Comparison of ENCODE assay signal across 23 cellular contexts in the genomic region with DNA sequence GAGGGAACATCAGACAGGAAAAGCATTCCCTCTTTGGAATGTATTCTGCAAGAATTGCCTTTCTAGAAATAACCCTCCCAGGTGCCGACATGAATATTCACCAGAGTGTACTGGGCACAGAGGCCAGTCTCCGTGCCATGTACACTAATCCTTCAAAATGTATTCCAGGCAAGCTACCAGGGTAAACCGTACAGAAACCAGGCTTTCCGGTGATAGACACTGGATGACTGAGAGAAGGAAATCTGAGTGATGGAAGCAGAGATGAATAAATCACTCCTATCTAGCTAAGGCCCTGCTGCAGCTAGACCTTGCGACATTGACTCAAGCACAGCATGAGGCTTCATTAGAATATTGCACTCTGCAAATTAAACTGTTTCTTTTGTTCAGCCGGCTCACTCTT.
DNase-seq lines count a peak whose midpoint lies in the region; ATAC-seq, FAIRE-seq and TF ChIP-seq lines count a peak whose summit lies in the region.
"Had no signal": no experiment of that assay in that cellular context is flagged by ENCODE, and none has a peak within 500 bp of the region (broad histone marks: within the 10 kb centered on the region; RNA-seq: fewer than 3 reads in every experiment).

No MANE protein-coding gene starts in this region.

- H2AFZ ChIP-seq in H1 (ENCODE audit: low read length) = no peak overlapping the region

- peaks cover 35% of the 10 kb centered on the region for H3K4me1 Mint-ChIP-seq in nephron progenitor cell

- in situ Hi-C loops in G401 (cut with HindIII; ENCODE audit: low sequenced_read_pairs) = no loop called here

- peak overlapping the region; percentile 80 for H3K27ac Mint-ChIP-seq in nephron progenitor cell
- H3K27ac Mint-ChIP-seq: activated T-cell treated with anti-CD3 and anti-CD28 coated beads, Interleukin-2, amount 50 U/mL, for 72 hours; stimulated activated naive CD8-positive, alpha-beta T cell treated with anti-CD3 and anti-CD28 coated beads, Interleukin-15, Interleukin-2, amounts not matched to agents 100 ng/mL and 50 ng/mL, for 24 hours had no signal

- no peak overlapping the region for H4K8ac ChIP-seq in H1 (ENCODE audit: extremely low read depth, insufficient read depth, low read length)

- no peak overlapping the region for H2BK120ac ChIP-seq in H1 (replicated peaks; ENCODE audit: low read depth, low read length)

- no peaks in the 10 kb centered on the region for H3K79me1 ChIP-seq in H1 (ENCODE audit: low read depth, low read length)

- H3K56ac ChIP-seq in H1 (replicated peaks; ENCODE audit: insufficient read length, low read depth, low read length) = no peak overlapping the region

- H3K4ac ChIP-seq in H1 (replicated peaks; ENCODE audit: insufficient read length, low read depth, low read length) = no peak overlapping the region

- H3K14ac ChIP-seq in H1 (ENCODE audit: insufficient read length) = no peak overlapping the region

- POLR2A ChIA-PET in H1 (lab: Charles Lee; ENCODE audit: partially characterized antibody) = interaction anchor here (0.9 to 1.5 kb wide), 2 partner anchors 8 to 12 kb away, joined by 3 read pairs; no protein-coding TSS in a partner anchor

- H3K23me2 ChIP-seq in H1 (ENCODE audit: low read depth, low read length) = no peaks in the 10 kb centered on the region

- H3K4me3 ChIP-seq in H1 (ENCODE audit: extremely low read depth in 1 of 4, insufficient read depth in 2 of 4, low read depth in 3 of 4, low read length in 4 of 4) = no peak overlapping the region
- H3K4me3 ChIP-seq in body of pancreas = no peak overlapping the region
- no peak overlapping the region for H3K4me3 ChIP-seq in tibial artery
- H3K4me3 ChIP-seq: mucosa of descending colon, prostate gland had no signal

- no peak overlapping the region for H2BK12ac ChIP-seq in H1 (ENCODE audit: low read depth, low read length)

- H3K27me3 ChIP-seq in H1 (replicated peaks in 1 of 4; ENCODE audit: control insufficient read depth in 3 of 4, extremely low read depth in 1 of 4, insufficient read depth in 3 of 4, low read length in 3 of 4) = no peaks in the 10 kb centered on the region; a peak in 1 of 7 replicates
- no peaks in the 10 kb centered on the region for H3K27me3 ChIP-seq in body of pancreas
- H3K27me3 ChIP-seq in tibial artery = no peaks in the 10 kb centered on the region

- H2AK5ac ChIP-seq in H1 (ENCODE audit: low read depth, low read length) = no peak overlapping the region

- H2BK5ac ChIP-seq in H1 (ENCODE audit: low read depth, low read length) = no peak overlapping the region

- no peak for TF ChIP-seq RAD21 in H1 (IDR thresholded peaks at IDR 0.05 in 1 of 2, conservative IDR thresholded peaks at IDR 0.05 in 1 of 2; ENCODE audit: low read depth in 2 of 2, low read length in 2 of 2)

- H4K91ac ChIP-seq in H1 (replicated peaks; ENCODE audit: insufficient read length, low read length) = no peak overlapping the region

- H3K9ac ChIP-seq in H1 (replicated peaks in 1 of 4; ENCODE audit: extremely low read depth in 1 of 4, low read depth in 3 of 4, low read length in 3 of 4) = no peak overlapping the region; a peak in 1 of 7 replicates

- ATAC-seq in body of pancreas = no peak
- ATAC-seq: activated T-cell treated with anti-CD3 and anti-CD28 coated beads, Interleukin-2, amount 50 U/mL, for 72 hours; mucosa of descending colon; Panc1 had no signal

- no peak overlapping the region for H3K4me3 Mint-ChIP-seq in nephron progenitor cell
- H3K4me3 Mint-ChIP-seq: activated T-cell treated with anti-CD3 and anti-CD28 coated beads, Interleukin-2, amount 50 U/mL, for 72 hours; IgD-negative memory B cell; stimulated activated naive CD8-positive, alpha-beta T cell treated with anti-CD3 and anti-CD28 coated beads, Interleukin-15, Interleukin-2, amounts not matched to agents 100 ng/mL and 50 ng/mL, for 24 hours had no signal

- H3K79me2 ChIP-seq in H1 (ENCODE audit: control insufficient read depth in 1 of 2, insufficient read depth in 2 of 2, low read length in 2 of 2) = no peaks in the 10 kb centered on the region

- no peak overlapping the region; the same call in 1 of the 2 replicates for H2BK20ac ChIP-seq in H1 (ENCODE audit: low read length)

- H4K20me1 ChIP-seq in H1 (replicated peaks in 1 of 2; ENCODE audit: control insufficient read depth in 1 of 2, insufficient read depth in 2 of 2, low read length in 2 of 2) = no peaks in the 10 kb centered on the region

- no peak overlapping the region for H4K5ac ChIP-seq in H1 (ENCODE audit: insufficient read length, low read depth, low read length)

- no peak for TF ChIP-seq EP300 in H1 (IDR thresholded peaks at IDR 0.05; ENCODE audit: borderline replicate concordance in 1 of 2, low read depth in 2 of 2, low read length in 2 of 2)

- H3K36me3 Mint-ChIP-seq in nephron progenitor cell (ENCODE audit: low read depth) = no peaks in the 10 kb centered on the region

- DNase-seq in EH (ENCODE audit: low read depth) = peak; percentile 17
- peak; percentile 69 for DNase-seq in M059J (ENCODE audit: low read depth)
- DNase-seq in H1 (ENCODE audit: low read depth in 1 of 2, low spot score in 2 of 2) = no peak
- no peak for DNase-seq in nephron progenitor cell
- DNase-seq in SIG-M5 (lab: John Stamatoyannopoulos, UW) = no peak
- DNase-seq in body of pancreas = no peak
- DNase-seq in tibial artery = no peak
- no peak for DNase-seq in G401 (ENCODE audit: low spot score)
- DNase-seq: activated CD4-positive, alpha-beta T cell treated with anti-CD3 and anti-CD28 coated beads for 48 hours; activated naive CD4-positive, alpha-beta T cell treated with anti-CD3 and anti-CD28 coated beads, Interleukin-2, amount 50 U/mL, for 16 hours; activated T-cell treated with anti-CD3 and anti-CD28 coated beads, Interleukin-2, amount 50 U/mL, for 72 hours; cortex of kidney; glutamatergic neuron; mucosa of descending colon; stimulated activated CD4-positive, alpha-beta T cell treated with anti-CD3 and anti-CD28 coated beads, Interleukin-4, amount 100 ng/mL, for 4 hours; T-helper 2 cell had no signal

- WGBS in H1 (ENCODE audit: extremely low coverage in 1 of 2, insufficient coverage in 1 of 2, insufficient read length in 1 of 2, insufficient replicate concordance in 2 of 2, low coverage in 1 of 2, low lambda C conversion rate in 2 of 2, missing lambda C conversion rate in 1 of 2), 2 experiments = 69% methylated on average over 6 of the region's 6 CpGs; no CpG with 5 or more reads in 1 of the 2 experiments
- 90 to 92% methylated on average over 6 of the region's 6 CpGs for WGBS in body of pancreas, 2 donors

- H3K36me3 ChIP-seq in H1 (ENCODE audit: control insufficient read depth in 2 of 4, insufficient read depth in 4 of 4, low read length in 3 of 4) = no peaks in the 10 kb centered on the region
- no peaks in the 10 kb centered on the region for H3K36me3 ChIP-seq in body of pancreas (replicated peaks in 1 of 2; ENCODE audit: insufficient read depth in 1 of 2, low read depth in 2 of 2)
- no peaks in the 10 kb centered on the region for H3K36me3 ChIP-seq in tibial artery
- H3K36me3 ChIP-seq: prostate gland had no signal

- H3K9me3 ChIP-seq in H1 (ENCODE audit: insufficient read depth in 2 of 2, low read depth in 1 of 2, low read length in 1 of 2) (no peaks in the 10 kb centered on the region), body of pancreas (no peaks in the 10 kb centered on the region), tibial artery (no peaks in the 10 kb centered on the region)
- H3K9me3 ChIP-seq: mucosa of descending colon, prostate gland had no signal

- TF ChIP-seq CTCF in H1 (IDR thresholded peaks at IDR 0.05; ENCODE audit: control extremely low read depth in 1 of 3, insufficient read depth in 1 of 3, low read depth in 1 of 3, low read length in 3 of 3) (no peak), nephron progenitor cell (IDR thresholded peaks at IDR 0.05) (no peak), body of pancreas (IDR thresholded peaks at IDR 0.05) (no peak), tibial artery (IDR thresholded peaks at IDR 0.05) (no peak)

- H3K9me3 Mint-ChIP-seq in nephron progenitor cell = peaks cover 4% of the 10 kb centered on the region
- H3K9me3 Mint-ChIP-seq: activated T-cell treated with anti-CD3 and anti-CD28 coated beads, Interleukin-2, amount 50 U/mL, for 72 hours; IgD-negative memory B cell had no signal

- TF ChIP-seq POLR2A in H1 (IDR thresholded peaks at IDR 0.05; ENCODE audit: control extremely low read depth in 1 of 2, low read depth in 2 of 2, low read length in 2 of 2) = no peak
- no peak for TF ChIP-seq POLR2A in body of pancreas (IDR thresholded peaks at IDR 0.05)

- H3K4me1 ChIP-seq in H1 (replicated peaks in 1 of 4; ENCODE audit: control insufficient read depth in 3 of 4, insufficient read depth in 4 of 4, low read length in 3 of 4) (peaks cover 2 to 19% (median 14%) of the 10 kb centered on the region in 4 experiments), body of pancreas (no peaks in the 10 kb centered on the region), tibial artery (peaks cover 0 to 17% (median 3%) of the 10 kb centered on the region in 4 donors)
- H3K4me1 ChIP-seq: prostate gland had no signal

- H3K27ac ChIP-seq in H1 (ENCODE audit: low read depth, low read length) = no peak overlapping the region
- H3K27ac ChIP-seq in body of pancreas = no peak overlapping the region
- H3K27ac ChIP-seq in tibial artery = no peak overlapping the region
- H3K27ac ChIP-seq: C4-2B, HL-60, prostate gland had no signal

- no peaks in the 10 kb centered on the region for H3K27me3 Mint-ChIP-seq in nephron progenitor cell (ENCODE audit: low read depth, poor library complexity)
- H3K27me3 Mint-ChIP-seq: IgD-negative memory B cell; stimulated activated naive CD8-positive, alpha-beta T cell treated with anti-CD3 and anti-CD28 coated beads, Interleukin-15, Interleukin-2, amounts not matched to agents 100 ng/mL and 50 ng/mL, for 24 hours had no signal

- intact Hi-C loops in body of pancreas (cut with DNase I) (no loop called here), tibial artery (cut with DNase I; ENCODE audit: low total_unique reads) (no loop called here)

- H3K18ac ChIP-seq in H1 (ENCODE audit: extremely low read depth, low read length) = no peak overlapping the region

- no peak overlapping the region for H3K23ac ChIP-seq in H1 (ENCODE audit: insufficient read length)

- peak; percentile 36 for FAIRE-seq in H1 (lab: Jason Lieb, UNC)
- FAIRE-seq: urothelium cell line had no signal

- CTCF ChIA-PET in H1 (lab: Charles Lee; ENCODE audit: partially characterized antibody) = interaction anchor here (1.0 to 1.4 kb wide), 2 partner anchors 11 to 224 kb away, joined by 4 to 5 read pairs; no protein-coding TSS in a partner anchor

- H3K4me2 ChIP-seq in H1 (ENCODE audit: insufficient read depth in 1 of 2, low read depth in 2 of 2, low read length in 2 of 2) = peak overlapping the region; percentile 17 to 32; a peak in 1 of 4 replicates

- H2BK15ac ChIP-seq in H1 (ENCODE audit: low read length) = no peak overlapping the region

TF ChIP-seq in H1, 55 proteins besides CTCF, POLR2A, EP300 and RAD21:
- TF ChIP-seq CEBPB (IDR thresholded peaks at IDR 0.05; ENCODE audit: low read depth, low read length) (peak; percentile 55; the same call in 1 of the 2 replicates), KDM1A (IDR thresholded peaks at IDR 0.05; ENCODE audit: borderline replicate concordance, low read length) (no peak), KDM5A (IDR thresholded peaks at IDR 0.05; ENCODE audit: low read length) (no peak), RFX5 (IDR thresholded peaks at IDR 0.05; ENCODE audit: borderline replicate concordance, low read depth, low read length) (no peak), GABPA (IDR thresholded peaks at IDR 0.05; ENCODE audit: borderline replicate concordance, insufficient read depth, low read length) (no peak)
TF ChIP-seq in H1: peak in this region for 1.

Comparison
In these comparisons a context has a peak if more than half of its experiments do, and no peak if none do; other contexts are left out.
1. DNase-seq: peak in EH (single experiment) and M059J (single experiment); none in H1 (0 of 2), nephron progenitor cell (single experiment), SIG-M5 (single experiment), body of pancreas (0 of 4), tibial artery (0 of 2) and G401 (single experiment).